1 cellular context compared by ENCODE assay signal in the genomic region with DNA sequence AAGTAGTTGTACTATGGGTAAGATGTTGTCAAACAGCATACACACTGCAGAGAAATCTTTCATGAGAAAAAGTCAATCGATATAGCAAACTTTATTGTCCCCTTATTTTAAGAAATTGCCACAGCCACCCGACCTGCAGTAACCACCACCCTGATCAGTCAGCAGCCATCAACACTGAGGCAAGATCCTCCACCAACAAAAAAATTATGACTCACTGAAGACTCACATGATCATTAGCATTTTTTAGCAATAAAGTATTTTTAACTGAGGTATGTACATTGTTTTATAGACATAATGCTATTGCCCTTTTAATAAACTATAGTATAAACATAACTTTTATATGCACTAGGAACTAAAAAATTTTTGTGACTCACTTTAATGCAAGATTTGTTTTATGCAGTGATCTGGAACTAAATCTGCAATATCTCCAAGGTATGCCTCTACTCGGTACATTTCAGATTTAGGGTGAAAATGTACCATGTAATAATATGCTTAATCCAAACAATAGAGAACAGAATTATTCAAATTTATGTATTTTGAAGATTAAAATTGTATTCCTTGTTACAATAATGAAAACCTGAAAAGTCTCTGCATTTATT.
TF ChIP-seq lines count a peak whose summit lies in the region.

No MANE protein-coding gene starts in this region.

TF ChIP-seq in IMR-90, 13 proteins besides CTCF, POLR2A, EP300 and RAD21 (continued from another document):
- no peak for TF ChIP-seq USF2 (IDR thresholded peaks at IDR 0.05; ENCODE audit: low read depth, low read length)
TF ChIP-seq in IMR-90: peak in this region for 0.
